Comparison of ENCODE assay signal across 1 cellular context in the genomic region with DNA sequence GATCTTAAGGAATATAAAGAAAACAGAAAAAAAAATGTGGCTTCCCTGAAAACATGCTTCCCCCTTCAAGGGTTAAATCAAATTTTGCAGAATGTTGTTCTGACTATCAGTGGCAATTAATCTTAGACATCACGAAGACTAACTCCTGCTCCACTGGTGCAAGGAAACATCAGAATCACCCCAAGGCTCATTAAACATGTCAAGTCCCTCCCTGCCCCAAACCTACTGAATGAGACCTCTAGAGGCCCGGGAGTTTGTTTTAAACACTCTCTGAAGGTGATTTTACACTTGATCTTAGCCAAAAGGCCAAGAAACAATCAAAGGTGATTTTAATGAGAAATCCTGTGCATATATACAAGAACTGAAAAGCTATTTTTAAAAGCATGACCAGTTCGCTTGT.
TF ChIP-seq lines count a peak whose summit lies in the region.

No MANE protein-coding gene starts in this region.

TF ChIP-seq in GM23338, 12 proteins besides CTCF, POLR2A, EP300 and RAD21 (continued from another document):
- TF ChIP-seq CREB1 (CRISPR knock-in tag; IDR thresholded peaks at IDR 0.05; ENCODE audit: low read depth) = no peak
- no peak for TF ChIP-seq ZNF331 (CRISPR knock-in tag; IDR thresholded peaks at IDR 0.05; ENCODE audit: low read depth)
